Comparison of ENCODE assay signal across 13 cellular contexts in the genomic region with DNA sequence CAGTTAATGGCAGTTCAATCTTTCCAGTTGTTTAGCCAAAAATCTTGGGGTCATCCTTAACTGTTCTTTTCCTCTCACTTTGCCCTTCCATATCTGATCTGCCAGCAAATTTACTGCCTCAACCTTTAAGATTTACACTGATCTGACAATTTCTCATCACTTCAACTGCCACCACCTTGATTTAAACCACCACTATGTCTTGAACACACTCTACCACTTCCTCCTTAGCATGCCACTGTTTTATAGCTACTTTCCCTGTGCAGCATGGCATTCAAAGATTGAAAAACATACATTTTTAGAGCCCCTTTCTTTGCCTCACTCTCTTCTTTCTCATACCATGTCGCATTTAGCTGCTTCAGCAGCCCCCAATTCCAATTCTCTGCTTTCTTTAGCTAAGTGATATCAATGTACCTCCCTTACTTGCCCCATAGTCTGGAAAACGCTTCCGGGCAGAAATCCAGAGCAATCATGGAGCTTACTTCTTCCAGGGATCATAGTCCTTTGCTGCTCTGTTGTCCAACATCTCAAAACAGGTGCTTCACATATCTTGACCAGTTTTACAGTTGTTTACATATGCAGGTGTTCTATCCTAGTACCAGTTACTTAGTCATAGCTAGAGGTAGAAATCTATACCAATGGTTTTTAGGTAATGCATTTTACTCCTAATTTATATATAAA. TPM values are rescaled to one million over a fixed set of nuclear protein-coding genes. Genes with fewer than 3 reads are reported as not detected.
A peak's percentile ranks its signal among the peaks of the same experiment; 100 is the strongest.
DNase-seq lines count a peak whose midpoint lies in the region; ATAC-seq, FAIRE-seq and TF ChIP-seq lines count a peak whose summit lies in the region.
"Had no signal": no experiment of that assay in that cellular context is flagged by ENCODE, and none has a peak within 500 bp of the region (broad histone marks: within the 10 kb centered on the region; RNA-seq: fewer than 3 reads in every experiment).

No MANE protein-coding gene starts in this region.

- no peak overlapping the region for H4K5ac ChIP-seq in H9 (ENCODE audit: insufficient read length, low read depth, low read length)

- no peak overlapping the region for H3K4ac ChIP-seq in H9 (ENCODE audit: low read depth, low read length)

- no peak overlapping the region for H2AFZ ChIP-seq in H9 (ENCODE audit: low read length)

- no peak overlapping the region for H4K8ac ChIP-seq in H9 (replicated peaks; ENCODE audit: insufficient read length, low read depth, low read length)

- no peak overlapping the region for H3K18ac ChIP-seq in H9 (ENCODE audit: insufficient read length, low read depth, low read length)

- no peak overlapping the region for H3K14ac ChIP-seq in H9 (ENCODE audit: insufficient read depth, low read length)

- no peaks in the 10 kb centered on the region for H3K9me3 ChIP-seq in H9 (ENCODE audit: control insufficient read depth, low read depth, low read length)
- H3K9me3 ChIP-seq: stomach had no signal

- no peak for FAIRE-seq in D721Med (lab: Jason Lieb, UNC)
- FAIRE-seq: endometrium had no signal

- no peaks in the 10 kb centered on the region for H3K27me3 Mint-ChIP-seq in H9 (ENCODE audit: low read depth)

- no peak overlapping the region for H2BK120ac ChIP-seq in H9 (ENCODE audit: low read depth, low read length, poor library complexity, severe bottlenecking)

- H3K79me1 ChIP-seq in H9 (ENCODE audit: insufficient read depth, low read depth, low read length, poor library complexity, severe bottlenecking) = no peaks in the 10 kb centered on the region

- H3K9me3 Mint-ChIP-seq in H9 = peaks cover 0 to 4% of the 10 kb centered on the region in 2 experiments; a peak in 2 of 5 replicates

- intact Hi-C loops in left colon (cut with DNase I, micrococcal nuclease) = no loop called here

- H2BK12ac ChIP-seq in H9 (ENCODE audit: insufficient read length, low read depth, low read length) = no peak overlapping the region

- no peak overlapping the region for H3K9ac ChIP-seq in H9 (ENCODE audit: extremely low read depth, insufficient read length, low read length)

- peak; percentile 54 to 63 for DNase-seq in left colon
- DNase-seq in D721Med (ENCODE audit: insufficient read length, low spot score) = no peak
- no peak for DNase-seq in H9
- no peak for DNase-seq in GF-D8 (lab: John Stamatoyannopoulos, UW)
- no peak for DNase-seq in stimulated activated CD4-positive, alpha-beta T cell treated with anti-CD3 and anti-CD28 coated beads, Interleukin-15, amount 100 ng/mL, for 24 hours
- DNase-seq: DMS53; NK-92 treated with Interleukin-12 subunit alpha and Interleukin-12 subunit beta, amount 100 ng/mL, for 24 hours; stomach; T-helper 9 cell had no signal

- no peak overlapping the region for H3K27ac ChIP-seq in H9 (ENCODE audit: insufficient read length, low read depth, low read length)
- H3K27ac ChIP-seq: stomach had no signal

- no peak overlapping the region for H2BK20ac ChIP-seq in H9 (ENCODE audit: low read depth, low read length, poor library complexity, severe bottlenecking)

- peaks cover 0 to 4% of the 10 kb centered on the region in 2 experiments; a peak in 1 of 4 replicates for H3K4me1 Mint-ChIP-seq in H9

- H3K79me2 ChIP-seq in H9 (ENCODE audit: insufficient read depth, low read length) = no peaks in the 10 kb centered on the region

- H3K4me3 Mint-ChIP-seq in H9 = no peak overlapping the region

- no peak for TF ChIP-seq CTCF in D721Med (IDR thresholded peaks at IDR 0.05; ENCODE audit: insufficient read depth, missing control alignments)
- no peak for TF ChIP-seq CTCF in H9 (conservative IDR thresholded peaks at IDR 0.05)

- no peak overlapping the region for H2BK5ac ChIP-seq in H9 (ENCODE audit: insufficient read length, low read length)

- H3T11ph ChIP-seq in H9 (ENCODE audit: low read length) = no peak overlapping the region

- H3K27me3 ChIP-seq in H9 (ENCODE audit: insufficient read depth, low read length) = no peaks in the 10 kb centered on the region
- H3K27me3 ChIP-seq: stomach had no signal

- H3K4me1 ChIP-seq in H9 (ENCODE audit: insufficient read depth, low read length) = no peaks in the 10 kb centered on the region
- H3K4me1 ChIP-seq: stomach had no signal

- H4K91ac ChIP-seq in H9 (ENCODE audit: insufficient read length, low read depth, low read length) = no peak overlapping the region

- no peak overlapping the region for H3K4me2 ChIP-seq in H9 (ENCODE audit: insufficient read depth, insufficient read length, low read length)

- peaks cover 50 to 71% (median 59%) of the 10 kb centered on the region in 3 experiments for H3K36me3 Mint-ChIP-seq in H9 (ENCODE audit: insufficient read depth in 1 of 3, low read depth in 3 of 3)

- ATAC-seq in GM18858 (IDR thresholded peaks at IDR 0.05; ENCODE audit: unreplicated experiment) (peak; percentile 33), GM21529 (IDR thresholded peaks at IDR 0.05; ENCODE audit: unreplicated experiment) (peak; percentile 35), HG03520 (IDR thresholded peaks at IDR 0.05; ENCODE audit: unreplicated experiment) (peak; percentile 29), left colon (peak; percentile 96)

- WGBS in H9 (ENCODE audit: extremely low coverage, insufficient read length, low lambda C conversion rate) = no CpG with 5 or more reads among the region's 3 CpGs

- H3K27ac Mint-ChIP-seq in H9 = no peak overlapping the region; a peak in 1 of 7 replicates

- H3K23ac ChIP-seq in H9 (ENCODE audit: insufficient read length, low read depth, low read length) = no peak overlapping the region

- no peak overlapping the region for H2AK5ac ChIP-seq in H9 (ENCODE audit: insufficient read length, low read length)

- no peak overlapping the region for H3K56ac ChIP-seq in H9 (ENCODE audit: insufficient read length, low read depth, low read length)

- H3K23me2 ChIP-seq in H9 (ENCODE audit: insufficient read length, low read depth, low read length, poor library complexity, severe bottlenecking) = no peaks in the 10 kb centered on the region

- no peaks in the 10 kb centered on the region for H4K20me1 ChIP-seq in H9 (ENCODE audit: control insufficient read depth, insufficient read depth, insufficient read length)

- H2BK15ac ChIP-seq in H9 (ENCODE audit: low read depth, low read length) = no peak overlapping the region

RNA-seq across cellular contexts. Expression of a gene that starts 10.9 kb away (rescaled TPM):
- total RNA-seq in left colon (10 to 100 TPM; 15.0 to 17.2 TPM), H9 (2021) (19.2 and 21.0 TPM in 2 replicates)

Comparison
In these comparisons a context has a peak if more than half of its experiments do, and no peak if none do; other contexts are left out.
1. ATAC-seq: peak in every context shown above with its lines; median percentile 96 in left colon; 35 in GM21529; 33 in GM18858; 29 in HG03520.
2. DNase-seq: peak in left colon (2 of 2); none in D721Med (single experiment), H9 (single experiment), GF-D8 (single experiment) and stimulated activated CD4-positive, alpha-beta T cell treated with anti-CD3 and anti-CD28 coated beads, Interleukin-15, amount 100 ng/mL, for 24 hours (single experiment).